16 cellular contexts compared by ENCODE assay signal in genomic region chr14:91927800-91928199, GRCh38. TPM values are rescaled to one million over a fixed set of nuclear protein-coding genes. Genes with fewer than 3 reads are reported as not detected.
DNase-seq lines count a peak whose midpoint lies in the region; ATAC-seq and TF ChIP-seq lines count a peak whose summit lies in the region.
"Had no signal": no experiment of that assay in that cellular context is flagged by ENCODE, and none has a peak within 500 bp of the region (broad histone marks: within the 10 kb centered on the region; RNA-seq: fewer than 3 reads in every experiment).

No MANE protein-coding gene starts in this region.

- DNase-seq in left ventricle myocardium inferior: no peak
- DNase-seq in right atrium auricular region (ENCODE audit: low spot score): no peak
- no peak for DNase-seq in caudate nucleus (lab: John Stamatoyannopoulos, UW)
- no peak for DNase-seq in Karpas-422
- DNase-seq in amygdala (lab: John Stamatoyannopoulos, UW): no peak
- no peak for DNase-seq in activated CD4-positive, alpha-beta T cell treated with anti-CD3 and anti-CD28 coated beads for 48 hours
- DNase-seq: 8988T; ACHN; CD4-positive, CD25-positive, alpha-beta regulatory T cell; DMS53; GF-D8 had no signal

- no peak for TF ChIP-seq CTCF in left ventricle myocardium inferior (IDR thresholded peaks at IDR 0.05; ENCODE audit: borderline replicate concordance)
- TF ChIP-seq CTCF in right atrium auricular region (IDR thresholded peaks at IDR 0.05): no peak

- H3K27ac ChIP-seq in left ventricle myocardium inferior (replicated peaks) (peak overlapping the region; percentile 11), right atrium auricular region (no peak overlapping the region), caudate nucleus (ENCODE audit: low read depth, low read length) (peak overlapping the region; percentile 20), Karpas-422 (ENCODE audit: low read length) (no peak overlapping the region)
- H3K27ac ChIP-seq: BLaER1 treated with 17β-estradiol and CSF1 and Interleukin-3, amounts not matched to agents 10 nM and 100 nM; HL-60 had no signal

- H3K27me3 ChIP-seq in left ventricle myocardium inferior (ENCODE audit: low read depth): peaks cover 38% of the 10 kb centered on the region
- H3K27me3 ChIP-seq in right atrium auricular region: no peaks in the 10 kb centered on the region
- H3K27me3 ChIP-seq in skeletal muscle satellite cell (ENCODE audit: control insufficient read depth, insufficient read depth, low read length): no peaks in the 10 kb centered on the region
- H3K27me3 ChIP-seq in Karpas-422 (ENCODE audit: low read length): peaks cover 3% of the 10 kb centered on the region; the same call in 1 of the 2 replicates
- H3K27me3 ChIP-seq: BLaER1 treated with 17β-estradiol and CSF1 and Interleukin-3, amounts not matched to agents 10 nM and 100 nM had no signal

- intact Hi-C loops in left ventricle myocardium inferior (cut with micrococcal nuclease): no loop called here

- H3K9me2 ChIP-seq in Karpas-422 (replicated peaks; ENCODE audit: insufficient read depth, low read length): no peaks in the 10 kb centered on the region

- H3K4me3 ChIP-seq in left ventricle myocardium inferior: no peak overlapping the region
- H3K4me3 ChIP-seq in right atrium auricular region: no peak overlapping the region
- no peak overlapping the region for H3K4me3 ChIP-seq in skeletal muscle satellite cell (ENCODE audit: low read length)
- no peak overlapping the region for H3K4me3 ChIP-seq in Karpas-422 (ENCODE audit: low read length)
- H3K4me3 ChIP-seq: BLaER1 treated with 17β-estradiol and CSF1 and Interleukin-3, amounts not matched to agents 10 nM and 100 nM had no signal

- H3K4me1 ChIP-seq in left ventricle myocardium inferior (peaks cover 45% of the 10 kb centered on the region), right atrium auricular region (peaks cover 0 to 57% of the 10 kb centered on the region in 2 donors), skeletal muscle satellite cell (ENCODE audit: control insufficient read depth, insufficient read depth, low read length) (peaks cover 53% of the 10 kb centered on the region), Karpas-422 (ENCODE audit: low read length) (no peaks in the 10 kb centered on the region)

- no peak overlapping the region for H2AFZ ChIP-seq in Karpas-422 (ENCODE audit: low read length)

- no peaks in the 10 kb centered on the region for H3K79me2 ChIP-seq in Karpas-422 (ENCODE audit: low read length)

- H3K4me2 ChIP-seq in skeletal muscle satellite cell (ENCODE audit: low read length) (peak overlapping the region; percentile 31), Karpas-422 (ENCODE audit: low read depth, low read length, poor library complexity, severe bottlenecking) (no peak overlapping the region)
- H3K4me2 ChIP-seq: BLaER1 treated with 17β-estradiol and CSF1 and Interleukin-3, amounts not matched to agents 10 nM and 100 nM had no signal

- H3K9me3 ChIP-seq in left ventricle myocardium inferior (replicated peaks) (no peaks in the 10 kb centered on the region), right atrium auricular region (no peaks in the 10 kb centered on the region), skeletal muscle satellite cell (replicated peaks; ENCODE audit: low read length) (no peaks in the 10 kb centered on the region), Karpas-422 (ENCODE audit: low read length) (no peaks in the 10 kb centered on the region)
- H3K9me3 ChIP-seq: BLaER1 treated with 17β-estradiol and CSF1 and Interleukin-3, amounts not matched to agents 10 nM and 100 nM had no signal

- H4K20me1 ChIP-seq in Karpas-422 (ENCODE audit: insufficient read depth, low read depth, low read length): no peaks in the 10 kb centered on the region
- H4K20me1 ChIP-seq: BLaER1 treated with 17β-estradiol and CSF1 and Interleukin-3, amounts not matched to agents 10 nM and 100 nM had no signal

- no peaks in the 10 kb centered on the region for H3K36me3 ChIP-seq in left ventricle myocardium inferior
- no peaks in the 10 kb centered on the region for H3K36me3 ChIP-seq in right atrium auricular region
- peaks cover 28% of the 10 kb centered on the region for H3K36me3 ChIP-seq in skeletal muscle satellite cell (ENCODE audit: insufficient read depth, low read length)
- H3K36me3 ChIP-seq in Karpas-422 (ENCODE audit: insufficient read depth, low read length): no peaks in the 10 kb centered on the region
- H3K36me3 ChIP-seq: BLaER1 treated with 17β-estradiol and CSF1 and Interleukin-3, amounts not matched to agents 10 nM and 100 nM had no signal

- no peak overlapping the region for H3K9ac ChIP-seq in skeletal muscle satellite cell (ENCODE audit: low read depth, low read length)
- no peak overlapping the region for H3K9ac ChIP-seq in Karpas-422 (ENCODE audit: low read length)
- H3K9ac ChIP-seq: BLaER1 treated with 17β-estradiol and CSF1 and Interleukin-3, amounts not matched to agents 10 nM and 100 nM had no signal

- no peak for ATAC-seq in SK-N-SH treated with all-trans-retinoic acid at 6 μM for 48 hours
- ATAC-seq: HCT116 had no signal

TF ChIP-seq in SK-N-SH treated with all-trans-retinoic acid at 6 μM for 48 hours, 23 proteins besides CTCF, POLR2A, EP300 and RAD21:
- no peak for TF ChIP-seq TOX (CRISPR knock-in tag; IDR thresholded peaks at IDR 0.05; ENCODE audit: borderline replicate concordance)
- no peak for TF ChIP-seq ZNF8 (CRISPR knock-in tag; IDR thresholded peaks at IDR 0.05)
- TF ChIP-seq SNAI2 (CRISPR knock-in tag; IDR thresholded peaks at IDR 0.05): no peak
- no peak for TF ChIP-seq BACH2 (CRISPR knock-in tag; IDR thresholded peaks at IDR 0.05; ENCODE audit: borderline replicate concordance)
- TF ChIP-seq RARB (CRISPR knock-in tag; IDR thresholded peaks at IDR 0.05): no peak
- TF ChIP-seq, protein P1, sequence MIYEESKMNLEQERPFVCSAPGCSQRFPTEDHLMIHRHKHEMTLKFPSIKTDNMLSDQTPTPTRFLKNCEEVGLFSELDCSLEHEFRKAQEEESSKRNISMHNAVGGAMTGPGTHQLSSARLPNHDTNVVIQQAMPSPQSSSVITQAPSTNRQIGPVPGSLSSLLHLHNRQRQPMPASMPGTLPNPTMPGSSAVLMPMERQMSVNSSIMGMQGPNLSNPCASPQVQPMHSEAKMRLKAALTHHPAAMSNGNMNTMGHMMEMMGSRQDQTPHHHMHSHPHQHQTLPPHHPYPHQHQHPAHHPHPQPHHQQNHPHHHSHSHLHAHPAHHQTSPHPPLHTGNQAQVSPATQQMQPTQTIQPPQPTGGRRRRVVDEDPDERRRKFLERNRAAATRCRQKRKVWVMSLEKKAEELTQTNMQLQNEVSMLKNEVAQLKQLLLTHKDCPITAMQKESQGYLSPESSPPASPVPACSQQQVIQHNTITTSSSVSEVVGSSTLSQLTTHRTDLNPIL (CRISPR knock-in tag; IDR thresholded peaks at IDR 0.05; ENCODE audit: low read depth): no peak
- no peak for TF ChIP-seq PPARA (CRISPR knock-in tag; IDR thresholded peaks at IDR 0.05; ENCODE audit: borderline replicate concordance)
- no peak for TF ChIP-seq ZC3H10 (CRISPR knock-in tag; IDR thresholded peaks at IDR 0.05)
- no peak for TF ChIP-seq ZFP30 (CRISPR knock-in tag; IDR thresholded peaks at IDR 0.05)
- TF ChIP-seq ZNF70 (CRISPR knock-in tag; IDR thresholded peaks at IDR 0.05): no peak

RNA-seq across cellular contexts. Expression of gene FBLN5, which starts 19.7 kb away (rescaled TPM):
- total RNA-seq in left ventricle myocardium inferior (62.5 TPM), right atrium auricular region (100 to 1,000 TPM; 125 to 132 TPM)
- 38.5 and 46.3 TPM in 2 replicates for total RNA-seq in skeletal muscle satellite cell (2012; rRNA removed)
- total RNA-seq in Karpas-422 (2014; rRNA removed; shearing (Covaris generic); ENCODE audit: low replicate concordance): not detected in 2 replicates

Comparison
In these comparisons a context has a peak if more than half of its experiments do, and no peak if none do; other contexts are left out.
1. H3K27ac ChIP-seq: peak in left ventricle myocardium inferior (single experiment) and caudate nucleus (single experiment); none in right atrium auricular region (0 of 2) and Karpas-422 (single experiment).
2. RNA of gene FBLN5, which starts 19.7 kb away (total RNA-seq): 125 to 132 TPM in right atrium auricular region and 62.5 TPM in left ventricle myocardium inferior (single experiment); not detected in Karpas-422; every median in the first group is over 10 times any median in the second.